31 cellular contexts compared by ENCODE assay signal in the genomic region with DNA sequence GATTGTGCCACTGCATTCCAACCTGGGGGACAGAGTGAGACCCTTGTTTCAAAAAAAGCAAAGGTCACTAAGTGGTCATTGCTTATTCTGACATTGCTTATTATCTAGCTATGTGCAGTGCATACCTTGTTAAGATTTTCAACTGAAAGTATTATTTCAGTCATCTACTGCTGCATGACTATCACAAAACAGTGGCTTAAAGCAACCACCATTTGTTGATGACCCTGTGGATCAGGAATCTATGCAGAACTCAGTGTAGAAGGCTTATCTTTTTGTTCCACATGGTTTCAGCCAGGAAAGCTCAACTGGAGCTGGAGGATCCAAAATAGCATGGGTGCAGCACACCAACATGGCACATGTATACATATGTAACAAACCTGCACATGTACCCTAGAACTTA. TPM values are rescaled to one million over a fixed set of nuclear protein-coding genes. Genes with fewer than 3 reads are reported as not detected.
"Had no signal": no experiment of that assay in that cellular context is flagged by ENCODE, and none has a peak within 500 bp of the region (broad histone marks: within the 10 kb centered on the region; RNA-seq: fewer than 3 reads in every experiment).

No MANE protein-coding gene starts in this region.

- H3K9me3 ChIP-seq: colonic mucosa, esophagus muscularis mucosa, esophagus squamous epithelium, gastrocnemius medialis, gastroesophageal sphincter, heart left ventricle, heart right ventricle had no signal

- ATAC-seq: effector memory CD8-positive, alpha-beta T cell; gastrocnemius medialis; gastroesophageal sphincter; heart left ventricle; heart right ventricle had no signal

- H2AFZ ChIP-seq: hepatocyte had no signal

- H3K4me3 Mint-ChIP-seq: dendritic cell treated with granulocyte-macrophage colony-stimulating factor and Interleukin-4, amounts not matched to agents 40 ng/mL and 50 ng/mL, for 4 days; effector memory CD8-positive, alpha-beta T cell; endodermal cell had no signal

- H3K4me3 ChIP-seq: colonic mucosa, coronary artery, dorsolateral prefrontal cortex, esophagus muscularis mucosa, esophagus squamous epithelium, gastrocnemius medialis, gastroesophageal sphincter, heart left ventricle, heart right ventricle, hepatocyte had no signal

- H3K4me1 ChIP-seq: colonic mucosa, esophagus muscularis mucosa, esophagus squamous epithelium, foreskin keratinocyte, gastrocnemius medialis, gastroesophageal sphincter had no signal

- H3K27me3 ChIP-seq: colonic mucosa, dorsolateral prefrontal cortex, esophagus muscularis mucosa, esophagus squamous epithelium, foreskin keratinocyte, gastrocnemius medialis, gastroesophageal sphincter, heart left ventricle, hepatocyte had no signal

- H3K27ac Mint-ChIP-seq: dendritic cell treated with granulocyte-macrophage colony-stimulating factor and Interleukin-4, amounts not matched to agents 40 ng/mL and 50 ng/mL, for 4 days; effector memory CD8-positive, alpha-beta T cell; endodermal cell had no signal

- H3K36me3 ChIP-seq: colonic mucosa, esophagus muscularis mucosa, esophagus squamous epithelium, gastrocnemius medialis, gastroesophageal sphincter, heart left ventricle, heart right ventricle had no signal

- H3K4me2 ChIP-seq: hepatocyte had no signal

- FAIRE-seq: endometrium, endothelial cell of umbilical vein, frontal cortex had no signal

- H3K27ac ChIP-seq: colonic mucosa, coronary artery, dorsolateral prefrontal cortex, epithelial cell of prostate, esophagus muscularis mucosa, esophagus squamous epithelium, foreskin keratinocyte, gastrocnemius medialis, gastroesophageal sphincter, heart left ventricle, heart right ventricle, hepatocyte had no signal

- H3K9me3 Mint-ChIP-seq: dendritic cell treated with granulocyte-macrophage colony-stimulating factor and Interleukin-4, amounts not matched to agents 40 ng/mL and 50 ng/mL, for 4 days; effector memory CD8-positive, alpha-beta T cell; endodermal cell had no signal

- H3K79me2 ChIP-seq: hepatocyte had no signal

- DNase-seq: colonic mucosa; cortex of kidney; dermis blood vessel endothelial cell; dorsolateral prefrontal cortex; effector CD4-positive, alpha-beta T cell; effector CD8-positive, alpha-beta T cell; effector memory CD4-positive, alpha-beta T cell; effector memory CD8-positive, alpha-beta T cell; endodermal cell; erythroblast; esophagus squamous epithelium; foreskin fibroblast; foreskin keratinocyte; foreskin melanocyte; gastrocnemius medialis; glutamatergic neuron; head of caudate nucleus; heart left ventricle; heart right ventricle had no signal

RNA-seq across cellular contexts. Expression of gene ENKUR, which starts 23.6 kb away (rescaled TPM):
- total RNA-seq: endodermal cell, epithelial cell of proximal tubule, esophagus mucosa, gastrocnemius medialis, glomerular endothelial cell, heart right ventricle had no signal
- polyA plus RNA-seq: foreskin keratinocyte had no signal
